Comparison of ENCODE assay signal across 8 cellular contexts in the genomic region with DNA sequence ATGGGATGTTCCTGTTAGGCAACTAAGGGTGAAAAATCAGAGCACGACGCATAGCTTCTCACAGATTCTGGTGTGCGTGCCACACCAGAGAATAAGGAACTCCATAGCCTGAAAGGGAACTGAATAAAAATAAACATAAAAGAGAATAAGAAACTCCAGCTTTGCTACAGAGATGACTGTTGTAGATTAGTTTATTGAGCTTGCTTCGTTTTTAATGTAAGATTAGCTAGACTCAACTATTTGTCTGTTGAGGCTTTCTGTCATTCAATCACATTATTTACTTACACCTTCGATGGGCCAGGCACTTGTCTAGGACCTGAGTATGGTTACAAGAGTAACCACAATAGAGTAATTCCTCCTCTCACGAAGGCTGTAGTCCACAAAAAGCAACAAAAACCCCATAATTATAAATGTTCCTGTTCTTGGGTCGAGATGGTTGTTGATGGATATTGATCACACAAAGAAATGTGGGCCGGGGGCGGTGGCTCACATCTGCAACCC. TPM values are rescaled to one million over a fixed set of nuclear protein-coding genes. Genes with fewer than 3 reads are reported as not detected.
DNase-seq lines count a peak whose midpoint lies in the region; ATAC-seq and TF ChIP-seq lines count a peak whose summit lies in the region.

No MANE protein-coding gene starts in this region.

- no peaks in the 10 kb centered on the region for H3K9me3 ChIP-seq in heart right ventricle
- H3K9me3 ChIP-seq in lower lobe of right lung, result no peaks in the 10 kb centered on the region
- H3K9me3 ChIP-seq in uterus, result no peaks in the 10 kb centered on the region

- TF ChIP-seq CTCF in heart right ventricle (IDR thresholded peaks at IDR 0.05) (no peak), lower lobe of right lung (IDR thresholded peaks at IDR 0.05) (no peak), uterus (IDR thresholded peaks at IDR 0.05) (no peak)

- H3K36me3 Mint-ChIP-seq in activated naive CD4-positive, alpha-beta T cell treated with anti-CD3 and anti-CD28 coated beads, Interleukin-2, amount 50 U/mL, for 72 hours, result peaks cover 22 to 30% of the 10 kb centered on the region in 2 donors

- intact Hi-C loops in heart right ventricle (cut with DNase I), result loop anchor here in 1 of 10 donors (1.0 kb wide), 1 partner anchor 24 kb away; no protein-coding TSS in a partner anchor
- intact Hi-C loops in left ventricle myocardium superior (cut with micrococcal nuclease), result no loop called here
- intact Hi-C loops in lower lobe of right lung (cut with DNase I), result no loop called here
- intact Hi-C loops in uterus (cut with DNase I; ENCODE audit: low total_unique reads), result no loop called here

- 83 to 84% methylated on average over 9 of the region's 9 CpGs for WGBS in heart right ventricle, 2 donors

- peak overlapping the region in 9 of 10 donors; percentile 92 to 100 (median 97) for H3K27ac ChIP-seq in heart right ventricle
- peak overlapping the region; percentile 99 for H3K27ac ChIP-seq in lower lobe of right lung
- H3K27ac ChIP-seq in uterus, result peak overlapping the region; percentile 91 to 94

- peak overlapping the region; percentile 92 to 95 for H3K27ac Mint-ChIP-seq in activated naive CD4-positive, alpha-beta T cell treated with anti-CD3 and anti-CD28 coated beads, Interleukin-2, amount 50 U/mL, for 72 hours

- peak overlapping the region in 8 of 10 donors; percentile 66 to 98 (median 75) for H3K4me3 ChIP-seq in heart right ventricle
- H3K4me3 ChIP-seq in lower lobe of right lung, result peak overlapping the region; percentile 91
- H3K4me3 ChIP-seq in uterus, result peak overlapping the region in 1 of 2 donors; percentile 80

- TF ChIP-seq POLR2A in uterus (IDR thresholded peaks at IDR 0.05), result no peak

- DNase-seq in heart right ventricle (no peak), left ventricle myocardium superior (no peak), lower lobe of right lung (no peak), uterus (no peak), NCI-H2227 (lab: John Stamatoyannopoulos, UW; ENCODE audit: unreplicated experiment) (no peak), KG1 (lab: John Stamatoyannopoulos, UW) (no peak)
- DNase-seq in activated naive CD4-positive, alpha-beta T cell treated with anti-CD3 and anti-CD28 coated beads, Interleukin-2, amount 50 U/mL, for 72 hours (ENCODE audit: low spot score in 2 of 2), result no peak

- ATAC-seq in heart right ventricle (no peak), left ventricle myocardium superior (no peak), lower lobe of right lung (no peak), HG03280 (IDR thresholded peaks at IDR 0.05; ENCODE audit: unreplicated experiment) (no peak)
- ATAC-seq in activated naive CD4-positive, alpha-beta T cell treated with anti-CD3 and anti-CD28 coated beads, Interleukin-2, amount 50 U/mL, for 72 hours, result no peak

- H3K36me3 ChIP-seq in heart right ventricle (peaks cover 0 to 58% (median 32%) of the 10 kb centered on the region in 9 donors), lower lobe of right lung (peaks cover 47% of the 10 kb centered on the region), uterus (no peaks in the 10 kb centered on the region)

- peaks cover 10 to 47% (median 27%) of the 10 kb centered on the region in 9 donors for H3K4me1 ChIP-seq in heart right ventricle
- peaks cover 42% of the 10 kb centered on the region for H3K4me1 ChIP-seq in lower lobe of right lung
- H3K4me1 ChIP-seq in uterus, result peaks cover 0 to 3% of the 10 kb centered on the region in 2 donors

- H3K27me3 ChIP-seq in heart right ventricle (no peaks in the 10 kb centered on the region), lower lobe of right lung (ENCODE audit: low read depth) (no peaks in the 10 kb centered on the region), uterus (no peaks in the 10 kb centered on the region)

- H3K9me3 Mint-ChIP-seq in activated naive CD4-positive, alpha-beta T cell treated with anti-CD3 and anti-CD28 coated beads, Interleukin-2, amount 50 U/mL, for 72 hours, result no peaks in the 10 kb centered on the region

RNA-seq across cellular contexts. Expression of a gene that starts 0.8 kb away (rescaled TPM):
- total RNA-seq in heart right ventricle, result 10 to 100 TPM in 2 of 10 donors, 1 to 10 TPM in 8; 7.9 to 11.1 (median 9.2) TPM
- 10 to 100 TPM in 1 of 2 donors, 1 to 10 TPM in 1; 7.5 to 29.6 TPM for polyA plus RNA-seq in heart right ventricle
- 9.0 TPM for total RNA-seq in left ventricle myocardium superior
- 10 to 100 TPM; 36.7 to 46.2 TPM for total RNA-seq in activated naive CD4-positive, alpha-beta T cell treated with anti-CD3 and anti-CD28 coated beads, Interleukin-2, amount 50 U/mL, for 72 hours
- total RNA-seq in lower lobe of right lung, result 23.5 TPM
- total RNA-seq in uterus, result 10 to 100 TPM; 13.5 to 43.3 (median 25.8) TPM

RNA-seq across cellular contexts. Expression of a gene that starts 25.2 kb away (rescaled TPM):
- total RNA-seq in heart right ventricle (10 to 100 TPM; 36.1 to 44.3 (median 40.6) TPM), left ventricle myocardium superior (36.7 TPM), lower lobe of right lung (59.1 TPM), uterus (10 to 100 TPM; 51.2 to 83.2 (median 79.4) TPM)
- polyA plus RNA-seq in heart right ventricle, result 10 to 100 TPM; 31.3 to 48.9 TPM
- 100 to 1,000 TPM; 115 to 135 TPM for total RNA-seq in activated naive CD4-positive, alpha-beta T cell treated with anti-CD3 and anti-CD28 coated beads, Interleukin-2, amount 50 U/mL, for 72 hours

RNA-seq across cellular contexts. Expression of a gene that starts 25.5 kb away (rescaled TPM):
- total RNA-seq in heart right ventricle (1 to 10 TPM; 2.0 to 7.0 (median 3.0) TPM), left ventricle myocardium superior (3.5 TPM), lower lobe of right lung (8.7 TPM), uterus (10 to 100 TPM in 3 of 4 donors, 1 to 10 TPM in 1; 7.4 to 61.5 (median 13.9) TPM)
- polyA plus RNA-seq in heart right ventricle, result 1 to 10 TPM; 2.1 to 8.1 TPM
- total RNA-seq in activated naive CD4-positive, alpha-beta T cell treated with anti-CD3 and anti-CD28 coated beads, Interleukin-2, amount 50 U/mL, for 72 hours, result 100 to 1,000 TPM; 163 to 199 TPM
